14 cellular contexts compared by ENCODE assay signal in the genomic region with DNA sequence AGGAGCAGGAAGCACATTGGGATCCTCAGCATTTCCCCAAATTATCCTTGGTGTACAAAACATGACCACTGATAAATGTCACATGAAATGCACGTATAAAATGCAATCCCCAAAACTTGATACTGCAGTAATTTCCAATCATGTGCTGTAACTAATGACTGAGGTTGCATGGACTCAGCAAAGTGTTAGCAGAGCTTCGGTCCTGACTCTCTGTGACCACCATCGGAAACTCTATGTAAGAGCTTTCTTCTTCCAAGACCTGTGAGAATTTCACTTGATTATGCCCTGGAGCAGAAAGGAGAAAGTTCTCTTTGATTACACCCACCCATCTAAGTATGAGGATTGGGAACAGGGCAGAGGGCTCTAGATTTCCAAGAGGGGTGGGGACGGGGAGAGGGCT. TPM values are rescaled to one million over a fixed set of nuclear protein-coding genes. Genes with fewer than 3 reads are reported as not detected.
DNase-seq lines count a peak whose midpoint lies in the region; ATAC-seq, FAIRE-seq and TF ChIP-seq lines count a peak whose summit lies in the region.
"Had no signal": no experiment of that assay in that cellular context is flagged by ENCODE, and none has a peak within 500 bp of the region (broad histone marks: within the 10 kb centered on the region; RNA-seq: fewer than 3 reads in every experiment).

No MANE protein-coding gene starts in this region.

- DNase-seq in CD14-positive monocyte (ENCODE audit: low spot score) (no peak), GM12892 (ENCODE audit: insufficient read length) (no peak), natural killer cell (no peak), glutamatergic neuron (no peak), NCI-H524 treated with DMSO at 0.1 percent for 48 hours (lab: John Stamatoyannopoulos, UW) (no peak)
- no peak for DNase-seq in activated naive CD8-positive, alpha-beta T cell treated with anti-CD3 and anti-CD28 coated beads, Interleukin-2, amount 10 ng/mL, durations not matched to agents 7 days and 5 days
- DNase-seq: activated CD4-positive, CD25-positive, alpha-beta regulatory T cell; body of pancreas; H7; NCI-H146 had no signal

- H3K36me3 Mint-ChIP-seq in CD14-positive monocyte (peaks cover 26 to 28% of the 10 kb centered on the region in 2 donors), natural killer cell (peaks cover 24% of the 10 kb centered on the region), glutamatergic neuron (ENCODE audit: unreplicated experiment) (no peaks in the 10 kb centered on the region)
- peaks cover 31% of the 10 kb centered on the region for H3K36me3 Mint-ChIP-seq in activated naive CD8-positive, alpha-beta T cell treated with anti-CD3 and anti-CD28 coated beads, Interleukin-2, amount 10 ng/mL, durations not matched to agents 7 days and 5 days
- H3K36me3 Mint-ChIP-seq: type B pancreatic cell had no signal

- no peak; the same call in 1 of the 2 replicates for TF ChIP-seq POLR2A in GM12892 (IDR thresholded peaks at IDR 0.05; ENCODE audit: low read depth, low read length)

- peak overlapping the region; percentile 94 to 99 for H3K4me3 Mint-ChIP-seq in CD14-positive monocyte
- H3K4me3 Mint-ChIP-seq in activated naive CD8-positive, alpha-beta T cell treated with anti-CD3 and anti-CD28 coated beads, Interleukin-2, amount 10 ng/mL, durations not matched to agents 7 days and 5 days = peak overlapping the region; percentile 91
- peak overlapping the region; percentile 99 for H3K4me3 Mint-ChIP-seq in natural killer cell
- H3K4me3 Mint-ChIP-seq in glutamatergic neuron (ENCODE audit: unreplicated experiment) = no peak overlapping the region
- H3K4me3 Mint-ChIP-seq: type B pancreatic cell had no signal

- ATAC-seq in activated naive CD8-positive, alpha-beta T cell treated with anti-CD3 and anti-CD28 coated beads, Interleukin-2, amount 10 ng/mL, durations not matched to agents 7 days and 5 days (ENCODE audit: low read depth) = no peak
- peak in 1 of 3 donors; percentile 7 for ATAC-seq in natural killer cell
- no peak for ATAC-seq in GM21786 (IDR thresholded peaks at IDR 0.05; ENCODE audit: unreplicated experiment)
- ATAC-seq in HG02571 (IDR thresholded peaks at IDR 0.05; ENCODE audit: unreplicated experiment) = no peak
- ATAC-seq: body of pancreas had no signal

- H3K4me1 Mint-ChIP-seq in CD14-positive monocyte (peaks cover 59% of the 10 kb centered on the region), natural killer cell (peaks cover 51 to 79% of the 10 kb centered on the region in 2 donors), glutamatergic neuron (ENCODE audit: low read depth, unreplicated experiment) (no peaks in the 10 kb centered on the region)
- peaks cover 42% of the 10 kb centered on the region for H3K4me1 Mint-ChIP-seq in activated naive CD8-positive, alpha-beta T cell treated with anti-CD3 and anti-CD28 coated beads, Interleukin-2, amount 10 ng/mL, durations not matched to agents 7 days and 5 days

- TF ChIP-seq CTCF in CD14-positive monocyte (IDR thresholded peaks at IDR 0.05) = no peak
- no peak for TF ChIP-seq CTCF in natural killer cell (IDR thresholded peaks at IDR 0.05)
- TF ChIP-seq CTCF in glutamatergic neuron (IDR thresholded peaks at IDR 0.05; ENCODE audit: partially characterized antibody, unreplicated experiment) = no peak

- H3K27ac Mint-ChIP-seq in CD14-positive monocyte (peak overlapping the region; percentile 99 to 100 (median 100)), natural killer cell (peak overlapping the region; percentile 92 to 99), glutamatergic neuron (ENCODE audit: unreplicated experiment) (no peak overlapping the region)
- peak overlapping the region; percentile 95 for H3K27ac Mint-ChIP-seq in activated naive CD8-positive, alpha-beta T cell treated with anti-CD3 and anti-CD28 coated beads, Interleukin-2, amount 10 ng/mL, durations not matched to agents 7 days and 5 days
- H3K27ac Mint-ChIP-seq: type B pancreatic cell had no signal

- H3K27me3 Mint-ChIP-seq in CD14-positive monocyte (ENCODE audit: low read depth in 3 of 3) (peaks cover 0 to 2% (median 0%) of the 10 kb centered on the region in 3 donors), natural killer cell (ENCODE audit: low read depth in 2 of 2) (no peaks in the 10 kb centered on the region), glutamatergic neuron (ENCODE audit: unreplicated experiment) (no peaks in the 10 kb centered on the region)
- H3K27me3 Mint-ChIP-seq in activated naive CD8-positive, alpha-beta T cell treated with anti-CD3 and anti-CD28 coated beads, Interleukin-2, amount 10 ng/mL, durations not matched to agents 7 days and 5 days = no peaks in the 10 kb centered on the region

- no peaks in the 10 kb centered on the region for H3K9me3 Mint-ChIP-seq in CD14-positive monocyte
- H3K9me3 Mint-ChIP-seq in activated naive CD8-positive, alpha-beta T cell treated with anti-CD3 and anti-CD28 coated beads, Interleukin-2, amount 10 ng/mL, durations not matched to agents 7 days and 5 days = no peaks in the 10 kb centered on the region
- no peaks in the 10 kb centered on the region for H3K9me3 Mint-ChIP-seq in natural killer cell
- no peaks in the 10 kb centered on the region for H3K9me3 Mint-ChIP-seq in glutamatergic neuron (ENCODE audit: unreplicated experiment)
- H3K9me3 Mint-ChIP-seq: type B pancreatic cell had no signal

- intact Hi-C loops in CD14-positive monocyte (cut with micrococcal nuclease) (loop anchor here (2.0 to 10.0 kb wide), 3 partner anchors 89 to 239 kb away; partner anchors contain the start of gene LRIF1 (in 2 of the 2)), natural killer cell (cut with micrococcal nuclease) (loop anchor here (1.0 to 10.0 kb wide), 4 partner anchors 7 to 721 kb away; partner anchors contain the start of gene LRIF1)

- POLR2A ChIA-PET in activated naive CD8-positive, alpha-beta T cell treated with anti-CD3 and anti-CD28 coated beads, Interleukin-2, amount 10 ng/mL, durations not matched to agents 7 days and 5 days (lab: Charles Lee) = interaction anchor here (0.8 to 5.8 kb wide), 16 partner anchors 9 to 345 kb away, joined by 3 to 90 read pairs (median 5); partner anchors contain the start of gene LRIF1

- FAIRE-seq in GM12892 (lab: Jason Lieb, UNC) = peak; percentile 57

RNA-seq across cellular contexts. Expression of gene CD53, which starts 0.9 kb away (rescaled TPM):
- 1,000 to 10,000 TPM; 1,107 to 1,222 TPM for polyA plus RNA-seq in CD14-positive monocyte
- polyA plus RNA-seq in GM12892 (2012; ENCODE audit: missing spikeins) = 441 TPM
- 100 to 1,000 TPM; 410 to 415 TPM for total RNA-seq in activated naive CD8-positive, alpha-beta T cell treated with anti-CD3 and anti-CD28 coated beads, Interleukin-2, amount 10 ng/mL, durations not matched to agents 7 days and 5 days
- total RNA-seq in natural killer cell (100 to 1,000 TPM; 522 to 584 (median 541) TPM), glutamatergic neuron (ENCODE audit: unreplicated experiment) (not detected)
- total RNA-seq: RPMI7951 had no signal

Comparison
In these comparisons a context has a peak if more than half of its experiments do, and no peak if none do; other contexts are left out.
1. RNA of gene CD53, which starts 0.9 kb away (total RNA-seq): 522 to 584 TPM in natural killer cell and 410 to 415 TPM in activated naive CD8-positive, alpha-beta T cell treated with anti-CD3 and anti-CD28 coated beads, Interleukin-2, amount 10 ng/mL, durations not matched to agents 7 days and 5 days; not detected in glutamatergic neuron (single experiment); every median in the first group is over 100 times any median in the second.